In genomic region chr17:28741358-28742349, GRCh38 we compare ENCODE assay signal across 11 cellular contexts. TPM values are rescaled to one million over a fixed set of nuclear protein-coding genes. Genes with fewer than 3 reads are reported as not detected.
DNase-seq lines count a peak whose midpoint lies in the region; ATAC-seq, FAIRE-seq and TF ChIP-seq lines count a peak whose summit lies in the region.
"Had no signal": no experiment of that assay in that cellular context is flagged by ENCODE, and none has a peak within 500 bp of the region (broad histone marks: within the 10 kb centered on the region; RNA-seq: fewer than 3 reads in every experiment).

No MANE protein-coding gene starts in this region.

- peak overlapping the region in 3 of 5 donors; percentile 13 to 18 (median 17) for H3K4me3 Mint-ChIP-seq in immature natural killer cell

- no peak for FAIRE-seq in A549 (lab: Jason Lieb, UNC)

- POLR2A ChIA-PET in A549 (lab: Yijun Ruan, JAX): interaction anchor here (1.5 to 12.2 kb wide), 2 partner anchors 14 to 15 kb away, joined by 3 to 369 read pairs; partner anchors contain the start of genes NEK8 and TLCD1

- in situ Hi-C loops in HAP-1 (cut with MboI; ENCODE audit: low sequenced_read_pairs): no loop called here

- H3K27ac ChIP-seq in A549: peak overlapping the region; percentile 98 to 99; a peak in 5 of 6 replicates

- no peaks in the 10 kb centered on the region for H3K9me3 Mint-ChIP-seq in immature natural killer cell
- H3K9me3 Mint-ChIP-seq: CD4-positive, CD25-positive, alpha-beta regulatory T cell had no signal

- peaks cover 9% of the 10 kb centered on the region for H3K9me3 ChIP-seq in A549
- no peaks in the 10 kb centered on the region for H3K9me3 ChIP-seq in HAP-1

- H3K4me1 Mint-ChIP-seq in immature natural killer cell: peaks cover 10 to 22% of the 10 kb centered on the region in 2 donors

- peaks cover 18% of the 10 kb centered on the region for H3K36me3 ChIP-seq in HAP-1 (replicated peaks)

- ATAC-seq in A549: no peak
- no peak for ATAC-seq in GM18505 (IDR thresholded peaks at IDR 0.05; ENCODE audit: unreplicated experiment)
- ATAC-seq in GM21825 (IDR thresholded peaks at IDR 0.05; ENCODE audit: unreplicated experiment): no peak
- ATAC-seq in GM21576 (IDR thresholded peaks at IDR 0.05; ENCODE audit: unreplicated experiment): no peak
- ATAC-seq: activated T-cell treated with anti-CD3 and anti-CD28 coated beads, Interleukin-2, amount 50 U/mL, for 72 hours had no signal

- H3K4me3 ChIP-seq in A549: no peak overlapping the region
- H3K4me3 ChIP-seq in HAP-1: no peak overlapping the region

- TF ChIP-seq POLR2A in A549 (IDR thresholded peaks at IDR 0.05; ENCODE audit: low read length) (no peak), GM18505 (IDR thresholded peaks at IDR 0.05; ENCODE audit: borderline replicate concordance, extremely low read depth, insufficient read depth, insufficient read length) (peak; percentile 41), Raji (IDR thresholded peaks at IDR 0.05; ENCODE audit: insufficient read depth, low read depth, low read length) (peak; percentile 53)

- H3K27me3 Mint-ChIP-seq in immature natural killer cell (ENCODE audit: low read depth in 3 of 3): peaks cover 2 to 12% (median 5%) of the 10 kb centered on the region in 3 donors
- H3K27me3 Mint-ChIP-seq: CD4-positive, CD25-positive, alpha-beta regulatory T cell had no signal

- CTCF ChIA-PET in A549 (lab: Yijun Ruan, JAX): interaction anchor here (0.5 to 22.6 kb wide), 11 partner anchors 8 to 1132 kb away, joined by 3 to 977 read pairs (median 3); partner anchors contain the start of genes DHRS13, NEK8, RPL23A and TLCD1

- TF ChIP-seq RAD21 in A549 (conservative IDR thresholded peaks at IDR 0.05 in 1 of 2, IDR thresholded peaks at IDR 0.05 in 1 of 2): no peak

- TF ChIP-seq EP300 in A549 (IDR thresholded peaks at IDR 0.05): no peak

- WGBS in A549 (ENCODE audit: missing lambda C conversion rate): 95% methylated on average over 19 of the region's 19 CpGs

- H3K27ac Mint-ChIP-seq in immature natural killer cell: no peak overlapping the region
- H3K27ac Mint-ChIP-seq: activated T-cell treated with anti-CD3 and anti-CD28 coated beads, Interleukin-2, amount 50 U/mL, for 72 hours; CD4-positive, CD25-positive, alpha-beta regulatory T cell had no signal

- DNase-seq in A549 (ENCODE audit: low read depth in 1 of 2, low spot score in 1 of 2) (no peak), immature natural killer cell (no peak), HAP-1 (ENCODE audit: low spot score in 2 of 2) (no peak), NCI-H2029 (lab: John Stamatoyannopoulos, UW) (no peak)
- DNase-seq: activated T-cell treated with anti-CD3 and anti-CD28 coated beads, Interleukin-2, amount 50 U/mL, for 72 hours; CD4-positive, CD25-positive, alpha-beta regulatory T cell; SHP77 treated with DMSO at 0.1 percent for 48 hours had no signal

- H3K4me2 ChIP-seq in A549: no peak overlapping the region; the same call in 2 of the 3 replicates

- no peaks in the 10 kb centered on the region for H3K27me3 ChIP-seq in HAP-1 (ENCODE audit: low read depth)

- TF ChIP-seq CTCF in A549 (IDR thresholded peaks at IDR 0.05): no peak

- no peaks in the 10 kb centered on the region for H3K36me3 Mint-ChIP-seq in immature natural killer cell

- H3K4me1 ChIP-seq in A549 (peaks cover 26% of the 10 kb centered on the region), HAP-1 (peaks cover 18% of the 10 kb centered on the region)

TF ChIP-seq in A549, 52 proteins besides CTCF, POLR2A, EP300 and RAD21:
- no peak for TF ChIP-seq FOXS1 (CRISPR knock-in tag; IDR thresholded peaks at IDR 0.05)
- TF ChIP-seq, protein P1, sequence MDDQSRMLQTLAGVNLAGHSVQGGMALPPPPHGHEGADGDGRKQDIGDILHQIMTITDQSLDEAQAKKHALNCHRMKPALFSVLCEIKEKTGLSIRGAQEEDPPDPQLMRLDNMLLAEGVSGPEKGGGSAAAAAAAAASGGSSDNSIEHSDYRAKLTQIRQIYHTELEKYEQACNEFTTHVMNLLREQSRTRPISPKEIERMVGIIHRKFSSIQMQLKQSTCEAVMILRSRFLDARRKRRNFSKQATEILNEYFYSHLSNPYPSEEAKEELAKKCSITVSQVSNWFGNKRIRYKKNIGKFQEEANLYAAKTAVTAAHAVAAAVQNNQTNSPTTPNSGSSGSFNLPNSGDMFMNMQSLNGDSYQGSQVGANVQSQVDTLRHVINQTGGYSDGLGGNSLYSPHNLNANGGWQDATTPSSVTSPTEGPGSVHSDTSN (IDR thresholded peaks at IDR 0.05): no peak
- no peak for TF ChIP-seq RARB (CRISPR knock-in tag; IDR thresholded peaks at IDR 0.05)
- TF ChIP-seq PHF8 (IDR thresholded peaks at IDR 0.05; ENCODE audit: borderline replicate concordance, low read depth): no peak
- no peak for TF ChIP-seq ZSCAN20 (CRISPR knock-in tag; IDR thresholded peaks at IDR 0.05)
- no peak for TF ChIP-seq HDAC2 (IDR thresholded peaks at IDR 0.05)
- TF ChIP-seq HMGXB4 (CRISPR knock-in tag; IDR thresholded peaks at IDR 0.05; ENCODE audit: borderline replicate concordance): no peak
- TF ChIP-seq RNF2 (IDR thresholded peaks at IDR 0.05; ENCODE audit: borderline replicate concordance, low read depth): no peak
- TF ChIP-seq USF2 (IDR thresholded peaks at IDR 0.05): no peak
- no peak for TF ChIP-seq FOSB (CRISPR knock-in tag; IDR thresholded peaks at IDR 0.05)
- no peak for TF ChIP-seq SMC3 (IDR thresholded peaks at IDR 0.05)
- no peak for TF ChIP-seq KDM1A (IDR thresholded peaks at IDR 0.05; ENCODE audit: low read depth)

RNA-seq across cellular contexts. Expression of gene TRAF4, which starts 2.2 kb away (rescaled TPM):
- 64.0 and 70.2 TPM in 2 replicates for polyA plus RNA-seq in A549 (2011; rRNA removed)
- polyA plus RNA-seq in A549 (2012; cell fraction: cytosol; rRNA removed): 126 and 156 TPM in 2 replicates
- polyA plus RNA-seq in A549 (2012; cell fraction: nucleus; rRNA removed): 492 and 652 TPM in 2 replicates
- 65.0 to 68.2 TPM (median 66.0 TPM) in 3 replicates for polyA plus RNA-seq in A549 (2017; fragmentation: RNase III; extraction: RNeasy Plus Mini Kit Qiagen cat#74134 plus additional on column Dnase treatment)
- 215 and 259 TPM in 2 replicates for polyA minus RNA-seq in A549 (2011; rRNA and poly(A)+ RNA removed)
- 1 to 10 TPM; 2.5 to 5.1 (median 2.7) TPM for polyA plus RNA-seq in immature natural killer cell

RNA-seq across cellular contexts. Expression of gene NEK8, which starts 13.1 kb away (rescaled TPM):
- polyA plus RNA-seq in A549 (2011; rRNA removed) (5.1 and 7.7 TPM in 2 replicates), A549 (2017; fragmentation: RNase III; extraction: RNeasy Plus Mini Kit Qiagen cat#74134 plus additional on column Dnase treatment) (4.2 to 5.8 TPM (median 5.3 TPM) in 3 replicates), immature natural killer cell (1 to 10 TPM; 1.7 to 4.2 (median 3.6) TPM)
- 7.1 and 7.7 TPM in 2 replicates for polyA plus RNA-seq in A549 (2012; cell fraction: cytosol; rRNA removed)
- polyA plus RNA-seq in A549 (2012; cell fraction: nucleus; rRNA removed): 18.7 and 22.2 TPM in 2 replicates
- polyA minus RNA-seq in A549 (2011; rRNA and poly(A)+ RNA removed): 11.4 and 16.4 TPM in 2 replicates

RNA-seq across cellular contexts. Expression of gene TLCD1, which starts 15.6 kb away (rescaled TPM):
- polyA plus RNA-seq in A549 (2011; rRNA removed) (83.3 and 86.7 TPM in 2 replicates), A549 (2017; fragmentation: RNase III; extraction: RNeasy Plus Mini Kit Qiagen cat#74134 plus additional on column Dnase treatment) (36.7 to 43.9 TPM (median 37.7 TPM) in 3 replicates), immature natural killer cell (not detected)
- 102 and 124 TPM in 2 replicates for polyA plus RNA-seq in A549 (2012; cell fraction: cytosol; rRNA removed)
- 56.4 and 64.3 TPM in 2 replicates for polyA plus RNA-seq in A549 (2012; cell fraction: nucleus; rRNA removed)
- 55.9 and 70.3 TPM in 2 replicates for polyA minus RNA-seq in A549 (2011; rRNA and poly(A)+ RNA removed)
- polyA plus RNA-seq: CD4-positive, CD25-positive, alpha-beta regulatory T cell had no signal

RNA-seq across cellular contexts. Expression of gene RPL23A, which starts 21.9 kb away (rescaled TPM):
- 2,521 and 2,887 TPM in 2 replicates for polyA plus RNA-seq in A549 (2011; rRNA removed)
- 981 and 1,405 TPM in 2 replicates for polyA plus RNA-seq in A549 (2012; cell fraction: cytosol; rRNA removed)
- polyA plus RNA-seq in A549 (2012; cell fraction: nucleus; rRNA removed): 284 and 498 TPM in 2 replicates
- polyA plus RNA-seq in A549 (2017; fragmentation: RNase III; extraction: RNeasy Plus Mini Kit Qiagen cat#74134 plus additional on column Dnase treatment): 1,026 to 1,151 TPM (median 1,061 TPM) in 3 replicates
- polyA minus RNA-seq in A549 (2011; rRNA and poly(A)+ RNA removed): 955 and 1,173 TPM in 2 replicates
- polyA plus RNA-seq in immature natural killer cell: 1,000 to 10,000 TPM; 2,545 to 3,232 (median 2,896) TPM

RNA-seq across cellular contexts. Expression of gene RAB34, which starts 24.0 kb away (rescaled TPM):
- polyA plus RNA-seq in A549 (2011; rRNA removed) (288 and 328 TPM in 2 replicates), A549 (2017; fragmentation: RNase III; extraction: RNeasy Plus Mini Kit Qiagen cat#74134 plus additional on column Dnase treatment) (207 to 212 TPM (median 211 TPM) in 3 replicates), immature natural killer cell (1 to 10 TPM; 2.3 to 6.1 (median 5.3) TPM)
- polyA plus RNA-seq in A549 (2012; cell fraction: cytosol; rRNA removed): 306 and 359 TPM in 2 replicates
- polyA plus RNA-seq in A549 (2012; cell fraction: nucleus; rRNA removed): 404 and 498 TPM in 2 replicates
- 241 and 290 TPM in 2 replicates for polyA minus RNA-seq in A549 (2011; rRNA and poly(A)+ RNA removed)

Comparison
In these comparisons a context has a peak if more than half of its experiments do, and no peak if none do; other contexts are left out.
1. RNA of gene TRAF4, which starts 2.2 kb away (polyA plus RNA-seq): 64.0 to 652 TPM in A549; 2.5 to 5.1 TPM in immature natural killer cell; every median in the first group is over 10 times any median in the second.
2. RNA of gene TLCD1, which starts 15.6 kb away (polyA plus RNA-seq): 36.7 to 124 TPM in A549; not detected in immature natural killer cell; every median in the first group is over 10 times any median in the second.